ENCODE assay signal across 1 cellular context in the genomic region with DNA sequence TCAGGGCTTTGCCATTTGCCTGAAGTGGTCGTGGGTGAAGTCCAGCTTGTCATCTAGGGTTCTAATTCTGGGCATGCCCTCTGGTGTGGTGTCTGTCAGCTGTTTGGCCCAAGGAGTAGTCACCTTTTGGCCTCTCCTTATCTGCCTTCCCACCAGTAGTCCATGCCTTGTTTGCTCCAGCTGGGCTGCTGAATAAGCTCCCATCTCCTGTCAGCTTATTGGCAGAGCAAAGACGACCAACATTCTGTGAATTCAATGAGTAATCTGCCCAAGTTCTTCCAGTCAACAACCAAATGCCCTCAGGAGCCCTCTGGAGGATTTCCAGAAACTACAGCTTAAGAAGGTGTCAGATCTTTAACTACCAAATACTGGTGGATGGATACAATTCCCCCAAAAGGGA.
TF ChIP-seq lines count a peak whose summit lies in the region.

No MANE protein-coding gene starts in this region.

TF ChIP-seq in K562, 482 proteins besides CTCF, POLR2A, EP300 and RAD21:
- peak; percentile 49 for TF ChIP-seq CBFA2T2 (conservative IDR thresholded peaks at IDR 0.05)
- TF ChIP-seq NCOR1 (IDR thresholded peaks at IDR 0.05): peak; percentile 19; the same call in 1 of the 2 replicates
- TF ChIP-seq ZNF165 (CRISPR knock-in tag; IDR thresholded peaks at IDR 0.05; ENCODE audit: borderline replicate concordance): no peak
- peak; percentile 40; the same call in 1 of the 2 replicates for TF ChIP-seq TCF3 (CRISPR knock-in tag; IDR thresholded peaks at IDR 0.05)
- peak; percentile 70 for TF ChIP-seq CBFA2T3 (IDR thresholded peaks at IDR 0.05)
- TF ChIP-seq ZNF134 (CRISPR knock-in tag; conservative IDR thresholded peaks at IDR 0.05): no peak
- peak; percentile 10; the same call in 1 of the 2 replicates for TF ChIP-seq NFIC (IDR thresholded peaks at IDR 0.05)
- TF ChIP-seq, protein P1, sequence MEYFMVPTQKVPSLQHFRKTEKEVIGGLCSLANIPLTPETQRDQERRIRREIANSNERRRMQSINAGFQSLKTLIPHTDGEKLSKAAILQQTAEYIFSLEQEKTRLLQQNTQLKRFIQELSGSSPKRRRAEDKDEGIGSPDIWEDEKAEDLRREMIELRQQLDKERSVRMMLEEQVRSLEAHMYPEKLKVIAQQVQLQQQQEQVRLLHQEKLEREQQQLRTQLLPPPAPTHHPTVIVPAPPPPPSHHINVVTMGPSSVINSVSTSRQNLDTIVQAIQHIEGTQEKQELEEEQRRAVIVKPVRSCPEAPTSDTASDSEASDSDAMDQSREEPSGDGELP (CRISPR knock-in tag; IDR thresholded peaks at IDR 0.05; ENCODE audit: borderline replicate concordance): peak; percentile 76
